ENCODE assay signal across 23 cellular contexts in genomic region chr19:46453661-46454060, GRCh38. TPM values are rescaled to one million over a fixed set of nuclear protein-coding genes. Genes with fewer than 3 reads are reported as not detected.
A peak's percentile ranks its signal among the peaks of the same experiment; 100 is the strongest.
DNase-seq lines count a peak whose midpoint lies in the region; ATAC-seq, FAIRE-seq and TF ChIP-seq lines count a peak whose summit lies in the region.
"Had no signal": no experiment of that assay in that cellular context is flagged by ENCODE, and none has a peak within 500 bp of the region (broad histone marks: within the 10 kb centered on the region; RNA-seq: fewer than 3 reads in every experiment).

No MANE protein-coding gene starts in this region.

- intact Hi-C loops in mammary epithelial cell (cut with micrococcal nuclease) (loop anchor here (1.0 kb wide), 1 partner anchor 8 kb away; no protein-coding TSS in a partner anchor), upper lobe of right lung (cut with DNase I) (no loop called here)

- H3K4me3 ChIP-seq in RWPE2 (ENCODE audit: severe bottlenecking) (no peak overlapping the region), mammary epithelial cell (replicated peaks in 1 of 3; ENCODE audit: insufficient read depth in 1 of 3, low read depth in 2 of 3, low read length in 3 of 3) (peak overlapping the region in 1 of 3 experiments; percentile 29), keratinocyte (ENCODE audit: control insufficient read depth in 2 of 3, extremely low read depth in 1 of 3, insufficient read depth in 2 of 3, low read depth in 1 of 3, low read length in 3 of 3) (peak overlapping the region in 1 of 3 experiments; percentile 32), upper lobe of right lung (no peak overlapping the region), Karpas-422 (ENCODE audit: low read length) (no peak overlapping the region)

- H3K4me1 ChIP-seq in RWPE2 (ENCODE audit: insufficient read depth, poor library complexity, severe bottlenecking), result peaks cover 30% of the 10 kb centered on the region
- H3K4me1 ChIP-seq in mammary epithelial cell (ENCODE audit: insufficient read depth, low read length), result peaks cover 35% of the 10 kb centered on the region
- peaks cover 28% of the 10 kb centered on the region for H3K4me1 ChIP-seq in keratinocyte (ENCODE audit: control insufficient read depth, extremely low read depth, insufficient read depth, low read length)
- H3K4me1 ChIP-seq in upper lobe of right lung, result no peaks in the 10 kb centered on the region
- H3K4me1 ChIP-seq in Karpas-422 (ENCODE audit: low read length), result peaks cover 3% of the 10 kb centered on the region

- H3K9me3 ChIP-seq in RWPE2 (ENCODE audit: severe bottlenecking) (no peaks in the 10 kb centered on the region), mammary epithelial cell (replicated peaks; ENCODE audit: insufficient read depth, low read length) (peaks cover 6% of the 10 kb centered on the region), keratinocyte (ENCODE audit: control insufficient read depth, low read depth, low read length) (no peaks in the 10 kb centered on the region), upper lobe of right lung (no peaks in the 10 kb centered on the region), Karpas-422 (ENCODE audit: low read length) (no peaks in the 10 kb centered on the region)

- DNase-seq in RWPE2 (ENCODE audit: low spot score), result no peak
- DNase-seq in mammary epithelial cell, result peak; percentile 89
- peak; percentile 83 for DNase-seq in keratinocyte (ENCODE audit: low read depth, low spot score)
- peak; percentile 6 for DNase-seq in upper lobe of right lung
- DNase-seq in Karpas-422, result no peak
- DNase-seq in SW480 (ENCODE audit: low spot score), result no peak
- no peak for DNase-seq in NCI-H146 (lab: John Stamatoyannopoulos, UW)
- DNase-seq: CD4-positive, CD25-positive, alpha-beta regulatory T cell; KBM-7; NCI-H1092 treated with DMSO at 0.1 percent for 48 hours; NCI-H1436 treated with DMSO at 0.1 percent for 48 hours; NCI-H2081 treated with DMSO at 0.1 percent for 48 hours; NCI-H446; NCI-H526; Right ventricle myocardium superior had no signal

- no peaks in the 10 kb centered on the region for H3K9me1 ChIP-seq in keratinocyte (ENCODE audit: control insufficient read depth, extremely low read depth, insufficient read depth, low read length)

- dilution Hi-C loops in mammary epithelial cell (cut with HindIII; ENCODE audit: low sequenced_read_pairs) (no loop called here), keratinocyte (cut with MboI; ENCODE audit: extremely low pct_ligation_motif_present, low sequenced_read_pairs) (no loop called here)

- BruUV-seq in mammary epithelial cell (replicated peaks; lab: Mats Ljungman, UMichigan), result no TSS peak

- H3K79me2 ChIP-seq in mammary epithelial cell (ENCODE audit: insufficient read depth, low read length) (no peaks in the 10 kb centered on the region), keratinocyte (ENCODE audit: control insufficient read depth, insufficient read depth, low read length) (no peaks in the 10 kb centered on the region), Karpas-422 (ENCODE audit: low read length) (no peaks in the 10 kb centered on the region)

- CTCF ChIA-PET in mammary epithelial cell (lab: Charles Lee; ENCODE audit: low non-redundant PET), result no interaction called here

- 2% methylated on average over 5 of the region's 6 CpGs for WGBS in mammary epithelial cell (ENCODE audit: low coverage, missing lambda C conversion rate)

- H3K27ac ChIP-seq in RWPE2 (ENCODE audit: poor library complexity, severe bottlenecking) (peak overlapping the region; percentile 28), mammary epithelial cell (ENCODE audit: insufficient read depth, low read depth, low read length) (peak overlapping the region; percentile 82), keratinocyte (ENCODE audit: control insufficient read depth, insufficient read depth, low read length) (peak overlapping the region; percentile 49), upper lobe of right lung (no peak overlapping the region), Karpas-422 (ENCODE audit: low read length) (no peak overlapping the region)

- H3K4me2 ChIP-seq in mammary epithelial cell (ENCODE audit: insufficient read depth, low read depth, low read length) (peak overlapping the region; percentile 77), keratinocyte (ENCODE audit: control insufficient read depth, extremely low read depth, insufficient read depth, low read depth, low read length) (peak overlapping the region; percentile 82), Karpas-422 (ENCODE audit: low read depth, low read length, poor library complexity, severe bottlenecking) (no peak overlapping the region)

- in situ Hi-C loops in mammary epithelial cell (cut with MboI; ENCODE audit: low sequenced_read_pairs in 2 of 2), result no loop called here

- ATAC-seq in RWPE2 (ENCODE audit: low read depth), result peak; percentile 29; the same call in 1 of the 3 replicates
- no peak for ATAC-seq in upper lobe of right lung
- ATAC-seq: HCT116 had no signal

- peak overlapping the region; percentile 61 for H3K9ac ChIP-seq in mammary epithelial cell (ENCODE audit: insufficient read depth, low read length)
- peak overlapping the region; percentile 22 for H3K9ac ChIP-seq in keratinocyte (ENCODE audit: control insufficient read depth, extremely low read depth, insufficient read depth, low read length)
- no peak overlapping the region for H3K9ac ChIP-seq in Karpas-422 (ENCODE audit: low read length)

- H3K36me3 ChIP-seq in RWPE2 (ENCODE audit: low read depth) (no peaks in the 10 kb centered on the region), mammary epithelial cell (ENCODE audit: insufficient read depth, low read length) (no peaks in the 10 kb centered on the region), keratinocyte (ENCODE audit: control insufficient read depth in 2 of 2, extremely low read depth in 1 of 2, insufficient read depth in 2 of 2, low read length in 2 of 2) (no peaks in the 10 kb centered on the region), upper lobe of right lung (no peaks in the 10 kb centered on the region), Karpas-422 (ENCODE audit: insufficient read depth, low read length) (no peaks in the 10 kb centered on the region)

- no peak for TF ChIP-seq CTCF in RWPE2 (IDR thresholded peaks at IDR 0.05; ENCODE audit: poor library complexity, severe bottlenecking)
- no peak for TF ChIP-seq CTCF in mammary epithelial cell (conservative IDR thresholded peaks at IDR 0.05 in 1 of 2, IDR thresholded peaks at IDR 0.05 in 1 of 2; ENCODE audit: extremely low read depth in 1 of 2, insufficient read depth in 1 of 2, low read depth in 1 of 2, low read length in 2 of 2)
- TF ChIP-seq CTCF in keratinocyte (optimal IDR thresholded peaks at IDR 0.05 in 1 of 3, IDR thresholded peaks at IDR 0.05 in 1 of 3, conservative IDR thresholded peaks at IDR 0.05 in 1 of 3; ENCODE audit: extremely low read depth in 1 of 3, insufficient read depth in 2 of 3, low read length in 3 of 3), result no peak
- no peak for TF ChIP-seq CTCF in upper lobe of right lung (IDR thresholded peaks at IDR 0.05)

- H3K27me3 ChIP-seq in RWPE2 (ENCODE audit: insufficient read depth, poor library complexity, severe bottlenecking) (no peaks in the 10 kb centered on the region), mammary epithelial cell (ENCODE audit: insufficient read depth, low read length) (no peaks in the 10 kb centered on the region), keratinocyte (ENCODE audit: control insufficient read depth, extremely low read depth, insufficient read depth, low read length) (no peaks in the 10 kb centered on the region), upper lobe of right lung (peaks cover 4% of the 10 kb centered on the region), Karpas-422 (ENCODE audit: low read length) (no peaks in the 10 kb centered on the region)

- no peaks in the 10 kb centered on the region for H3K9me2 ChIP-seq in Karpas-422 (replicated peaks; ENCODE audit: insufficient read depth, low read length)

- no peaks in the 10 kb centered on the region for H4K20me1 ChIP-seq in mammary epithelial cell (ENCODE audit: insufficient read depth, low read length)
- no peaks in the 10 kb centered on the region for H4K20me1 ChIP-seq in keratinocyte (ENCODE audit: control insufficient read depth, extremely low read depth, insufficient read depth, low read length)
- no peaks in the 10 kb centered on the region for H4K20me1 ChIP-seq in Karpas-422 (ENCODE audit: insufficient read depth, low read depth, low read length)

- peak overlapping the region; percentile 33 for H2AFZ ChIP-seq in mammary epithelial cell (ENCODE audit: low read depth, low read length)
- no peak overlapping the region for H2AFZ ChIP-seq in keratinocyte (ENCODE audit: control insufficient read depth, low read length)
- H2AFZ ChIP-seq in Karpas-422 (ENCODE audit: low read length), result no peak overlapping the region

- peak; percentile 99 for FAIRE-seq in keratinocyte (lab: Jason Lieb, UNC)
- FAIRE-seq: GM12891, H1, RCC 7860 had no signal

RNA-seq across cellular contexts. Expression of gene PNMA8A, which starts 17.7 kb away (rescaled TPM):
- total RNA-seq in mammary epithelial cell (10 to 100 TPM in 1 of 2 donors, under 1 TPM in 1; 0.24 to 39.3 TPM), upper lobe of right lung (1.8 TPM)
- polyA plus RNA-seq in mammary epithelial cell (0.26 TPM), keratinocyte (0.16 to 0.28 TPM (median 0.24 TPM) in 3 replicates)
- polyA minus RNA-seq in mammary epithelial cell (not detected), keratinocyte (0.38 to 1.4 TPM in 2 of 3 replicates, not detected in the other)
- polyA plus RNA-seq in keratinocyte (2011; ENCODE audit: low read depth), result 0.84 TPM
- 0.21 TPM in 2 replicates for polyA plus RNA-seq in keratinocyte (2011; cell fraction: cytosol; rRNA removed)
- polyA plus RNA-seq in keratinocyte (2011; cell fraction: nucleus; rRNA removed), result 0.23 and 0.24 TPM in 2 replicates
- polyA plus RNA-seq in keratinocyte (2012; ENCODE audit: low replicate concordance), result 0.19 and 1.0 TPM in 2 replicates
- polyA minus RNA-seq in keratinocyte (2011; cell fraction: cytosol; rRNA and poly(A)+ RNA removed), result not detected
- not detected in 2 replicates for polyA minus RNA-seq in keratinocyte (2011; cell fraction: nucleus; rRNA and poly(A)+ RNA removed)
- not detected in 2 replicates for total RNA-seq in Karpas-422 (2014; rRNA removed; shearing (Covaris generic); ENCODE audit: low replicate concordance)
- total RNA-seq: CD4-positive, CD25-positive, alpha-beta regulatory T cell; HT1080; OCI-LY7 had no signal

RNA-seq across cellular contexts. Expression of gene PNMA8C, which starts 24.9 kb away (rescaled TPM):
- total RNA-seq in mammary epithelial cell (1 to 10 TPM in 1 of 2 donors, not detected in 1; 2.3 TPM), upper lobe of right lung (not detected)
- polyA plus RNA-seq in mammary epithelial cell (not detected), keratinocyte (not detected in 3 replicates)
- polyA minus RNA-seq in mammary epithelial cell (not detected), keratinocyte (not detected in 3 replicates)
- polyA plus RNA-seq in keratinocyte (2011; ENCODE audit: low read depth), result not detected
- polyA plus RNA-seq in keratinocyte (2011; cell fraction: cytosol; rRNA removed), result not detected in 2 replicates
- polyA plus RNA-seq in keratinocyte (2011; cell fraction: nucleus; rRNA removed), result not detected in 2 replicates
- not detected in 2 replicates for polyA plus RNA-seq in keratinocyte (2012; ENCODE audit: low replicate concordance)
- polyA minus RNA-seq in keratinocyte (2011; cell fraction: cytosol; rRNA and poly(A)+ RNA removed), result not detected
- not detected in 2 replicates for polyA minus RNA-seq in keratinocyte (2011; cell fraction: nucleus; rRNA and poly(A)+ RNA removed)
- not detected in 2 replicates for total RNA-seq in Karpas-422 (2014; rRNA removed; shearing (Covaris generic); ENCODE audit: low replicate concordance)
- total RNA-seq: CD4-positive, CD25-positive, alpha-beta regulatory T cell; G401; HT1080; Right ventricle myocardium superior had no signal
- polyA plus RNA-seq: BJ; CD4-positive, CD25-positive, alpha-beta regulatory T cell had no signal

RNA-seq across cellular contexts. Expression of gene CCDC8, which starts 40.3 kb away (rescaled TPM):
- total RNA-seq in mammary epithelial cell, result 100 to 1,000 TPM in 1 of 2 donors, 10 to 100 TPM in 1; 94.6 to 110 TPM
- 47.7 TPM for polyA plus RNA-seq in mammary epithelial cell
- 47.1 TPM for polyA minus RNA-seq in mammary epithelial cell
- 5.2 to 5.6 TPM (median 5.4 TPM) in 3 replicates for polyA plus RNA-seq in keratinocyte
- 0.45 TPM for polyA plus RNA-seq in keratinocyte (2011; ENCODE audit: low read depth)
- polyA plus RNA-seq in keratinocyte (2011; cell fraction: cytosol; rRNA removed), result 2.6 and 4.2 TPM in 2 replicates
- polyA plus RNA-seq in keratinocyte (2011; cell fraction: nucleus; rRNA removed), result 4.1 and 5.1 TPM in 2 replicates
- 0.56 and 8.7 TPM in 2 replicates for polyA plus RNA-seq in keratinocyte (2012; ENCODE audit: low replicate concordance)
- polyA minus RNA-seq in keratinocyte, result 2.8 to 5.1 TPM (median 3.6 TPM) in 3 replicates
- 5.8 TPM for polyA minus RNA-seq in keratinocyte (2011; cell fraction: cytosol; rRNA and poly(A)+ RNA removed)
- polyA minus RNA-seq in keratinocyte (2011; cell fraction: nucleus; rRNA and poly(A)+ RNA removed), result 2.2 and 2.7 TPM in 2 replicates
- total RNA-seq in upper lobe of right lung, result 8.9 TPM
- total RNA-seq in Karpas-422 (2014; rRNA removed; shearing (Covaris generic); ENCODE audit: low replicate concordance), result not detected in 2 replicates
- total RNA-seq: CD4-positive, CD25-positive, alpha-beta regulatory T cell; HT1080 had no signal
- polyA plus RNA-seq: CD4-positive, CD25-positive, alpha-beta regulatory T cell had no signal

RNA-seq across cellular contexts. Expression of gene PNMA8B, which starts 42.0 kb away (rescaled TPM):
- total RNA-seq in mammary epithelial cell (under 1 TPM; 0.12 to 0.67 TPM), upper lobe of right lung (1.9 TPM)
- polyA plus RNA-seq in mammary epithelial cell (0.01 TPM), keratinocyte (0.01 TPM in 1 of 3 replicates, not detected in the others)
- polyA minus RNA-seq in mammary epithelial cell (1.3 TPM), keratinocyte (0.07 TPM in 1 of 3 replicates, not detected in the others)
- polyA plus RNA-seq in keratinocyte (2011; ENCODE audit: low read depth), result not detected
- not detected in 2 replicates for polyA plus RNA-seq in keratinocyte (2011; cell fraction: cytosol; rRNA removed)
- polyA plus RNA-seq in keratinocyte (2011; cell fraction: nucleus; rRNA removed), result 0.03 TPM in 1 of 2 replicates, not detected in the other
- polyA plus RNA-seq in keratinocyte (2012; ENCODE audit: low replicate concordance), result 0.03 and 0.04 TPM in 2 replicates
- not detected for polyA minus RNA-seq in keratinocyte (2011; cell fraction: cytosol; rRNA and poly(A)+ RNA removed)
- polyA minus RNA-seq in keratinocyte (2011; cell fraction: nucleus; rRNA and poly(A)+ RNA removed), result not detected in 2 replicates
- not detected in 2 replicates for total RNA-seq in Karpas-422 (2014; rRNA removed; shearing (Covaris generic); ENCODE audit: low replicate concordance)
- total RNA-seq: CD4-positive, CD25-positive, alpha-beta regulatory T cell; G401; HT1080 had no signal

Comparison
In these comparisons a context has a peak if more than half of its experiments do, and no peak if none do; other contexts are left out.
1. DNase-seq: peak in mammary epithelial cell (single experiment), keratinocyte (single experiment) and upper lobe of right lung (single experiment); none in RWPE2 (single experiment), Karpas-422 (single experiment), SW480 (single experiment) and NCI-H146 (single experiment).
2. H3K27ac ChIP-seq: peak in RWPE2 (single experiment), mammary epithelial cell (single experiment) and keratinocyte (single experiment); none in upper lobe of right lung (single experiment) and Karpas-422 (single experiment).